In genomic region chr6:40586800-40587201, GRCh38 we compare ENCODE assay signal across 9 cellular contexts. TPM values are rescaled to one million over a fixed set of nuclear protein-coding genes. Genes with fewer than 3 reads are reported as not detected.
DNase-seq lines count a peak whose midpoint lies in the region; ATAC-seq and TF ChIP-seq lines count a peak whose summit lies in the region.
"Had no signal": no experiment of that assay in that cellular context is flagged by ENCODE, and none has a peak within 500 bp of the region (broad histone marks: within the 10 kb centered on the region; RNA-seq: fewer than 3 reads in every experiment).

No MANE protein-coding gene starts in this region.

- DNase-seq in ELF-1 (ENCODE audit: low read depth, low spot score) (peak; percentile 2), PC-3 (no peak), esophagus squamous epithelium (lab: John Stamatoyannopoulos, UW) (no peak), posterior cingulate gyrus (peak in 8 of 10 donors; percentile 20 to 91 (median 44)), GM19240 (ENCODE audit: insufficient read length, low spot score) (no peak)

- peaks cover 26% of the 10 kb centered on the region; the same call in 1 of the 2 replicates for H3K27me3 ChIP-seq in PC-3 (ENCODE audit: low read length)
- H3K27me3 ChIP-seq in esophagus squamous epithelium = peaks cover 0 to 82% (median 0%) of the 10 kb centered on the region in 4 donors

- POLR2A ChIA-PET in PC-3 (lab: Charles Lee; ENCODE audit: unreplicated experiment) = no interaction called here

- intact Hi-C loops in PC-3 (cut with micrococcal nuclease) (no loop called here), esophagus squamous epithelium (cut with DNase I) (loop anchor here (10.0 kb wide), 1 partner anchor 252 kb away; no protein-coding TSS in a partner anchor), posterior cingulate gyrus (cut with DNase I) (no loop called here)

- peak overlapping the region; percentile 71; the same call in 1 of the 2 replicates for H3K4me2 ChIP-seq in PC-3 (ENCODE audit: low read length)

- WGBS in esophagus squamous epithelium, 2 donors = 1 to 3% methylated on average over 6 to 10 of the region's 38 CpGs

- no peaks in the 10 kb centered on the region for H3K9me3 ChIP-seq in PC-3 (ENCODE audit: low read length)
- H3K9me3 ChIP-seq in esophagus squamous epithelium = no peaks in the 10 kb centered on the region

- no TSS peak for BruUV-seq in PC-3 (replicated peaks; lab: Mats Ljungman, UMichigan)

- no peak overlapping the region for H3K27ac ChIP-seq in PC-3 (ENCODE audit: low read length)
- no peak overlapping the region for H3K27ac ChIP-seq in esophagus squamous epithelium

- TF ChIP-seq CTCF in PC-3 (conservative IDR thresholded peaks at IDR 0.05; ENCODE audit: low read depth, low read length) (no peak), esophagus squamous epithelium (IDR thresholded peaks at IDR 0.05) (no peak)

- H2AFZ ChIP-seq in PC-3 (ENCODE audit: low read length) = no peak overlapping the region

- H3K9ac ChIP-seq in PC-3 (ENCODE audit: low read length) = no peak overlapping the region

- no peaks in the 10 kb centered on the region for H4K20me1 ChIP-seq in PC-3 (ENCODE audit: low read length)

- H3K79me2 ChIP-seq in PC-3 (ENCODE audit: low read length) = no peaks in the 10 kb centered on the region

- H3F3A ChIP-seq in PC-3 (ENCODE audit: low read length, unreplicated experiment) = no peaks in the 10 kb centered on the region

- H3K4me1 ChIP-seq in PC-3 (ENCODE audit: insufficient read depth, low read length) (no peaks in the 10 kb centered on the region), esophagus squamous epithelium (peaks cover 14 to 36% (median 16%) of the 10 kb centered on the region in 3 donors)

- H3K36me3 ChIP-seq in PC-3 (ENCODE audit: low read depth, low read length) (no peaks in the 10 kb centered on the region), esophagus squamous epithelium (no peaks in the 10 kb centered on the region)

- H3K4me3 ChIP-seq in PC-3 (ENCODE audit: low read length) (no peak overlapping the region; the same call in 1 of the 2 replicates), esophagus squamous epithelium (peak overlapping the region; percentile 42 to 71 (median 51))

- ATAC-seq in PC-3 = no peak
- no peak for ATAC-seq in GM18520 (IDR thresholded peaks at IDR 0.05; ENCODE audit: unreplicated experiment)
- ATAC-seq in GM18907 (IDR thresholded peaks at IDR 0.05; ENCODE audit: unreplicated experiment) = no peak
- no peak for ATAC-seq in HG03565 (IDR thresholded peaks at IDR 0.05; ENCODE audit: unreplicated experiment)

- CTCF ChIA-PET in PC-3 (lab: Charles Lee) = no interaction called here

- TF ChIP-seq POLR2A in esophagus squamous epithelium (IDR thresholded peaks at IDR 0.05) = no peak

- no peaks in the 10 kb centered on the region for H3K9me2 ChIP-seq in PC-3 (replicated peaks; ENCODE audit: low read length)

RNA-seq across cellular contexts. Expression of gene LRFN2, which starts 0.4 kb away (rescaled TPM):
- not detected in 2 replicates for total RNA-seq in PC-3 (2014; rRNA removed)
- 1 to 10 TPM in 1 of 4 donors, under 1 TPM in 3; 0.18 to 2.2 (median 0.34) TPM for total RNA-seq in esophagus squamous epithelium
- total RNA-seq: glomerular endothelial cell had no signal

Comparison
In these comparisons a context has a peak if more than half of its experiments do, and no peak if none do; other contexts are left out.
1. DNase-seq: peak in ELF-1 (single experiment) and posterior cingulate gyrus (8 of 10); none in PC-3 (single experiment), esophagus squamous epithelium (single experiment) and GM19240 (single experiment).